ENCODE assay signal across 24 cellular contexts in the genomic region with DNA sequence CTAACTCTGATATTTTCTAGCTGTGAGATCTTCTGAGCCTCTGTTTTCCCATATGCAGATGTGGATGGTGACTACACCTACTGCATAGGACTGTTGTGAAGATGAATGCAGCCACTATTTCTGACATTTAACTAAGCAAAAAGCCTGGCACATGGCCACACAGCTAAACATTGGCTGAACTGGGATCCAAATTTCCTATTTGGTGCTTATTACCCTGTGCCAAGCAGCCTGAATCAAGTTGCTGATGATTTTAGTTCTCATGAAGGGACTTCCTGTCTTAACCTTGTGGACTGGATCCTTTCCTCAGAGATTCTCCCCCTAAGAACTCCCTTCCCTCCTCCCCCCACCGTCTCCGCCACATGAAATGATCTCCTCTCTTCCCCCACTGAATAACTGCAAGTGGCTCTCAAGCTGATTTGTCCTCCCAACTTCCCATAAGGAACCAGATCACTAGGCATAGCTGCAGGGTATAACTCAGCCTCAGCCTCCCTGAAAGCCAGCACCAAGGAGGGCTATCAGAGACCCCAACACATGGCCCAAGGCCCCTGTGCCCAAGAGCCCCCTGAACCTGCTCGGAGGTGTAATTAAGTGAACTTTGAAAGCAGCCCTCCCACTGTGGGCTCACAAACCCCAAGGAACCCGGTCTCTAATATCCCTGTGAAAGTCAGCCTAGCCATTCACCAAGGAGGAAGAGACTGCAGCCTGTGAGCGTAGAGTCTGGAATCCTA.
"Had no signal": no experiment of that assay in that cellular context is flagged by ENCODE, and none has a peak within 500 bp of the region (broad histone marks: within the 10 kb centered on the region; RNA-seq: fewer than 3 reads in every experiment).

No MANE protein-coding gene starts in this region.

- H3K27me3 ChIP-seq: hepatocyte, pancreas, right atrium auricular region, tibial artery had no signal

- H3K4me3 ChIP-seq: hepatocyte, left ventricle myocardium inferior, pancreas, psoas muscle, right atrium auricular region, tibial artery had no signal

- DNase-seq: activated CD4-positive, alpha-beta T cell treated with anti-CD3 and anti-CD28 coated beads for 1 hour; activated CD4-positive, alpha-beta T cell treated with anti-CD3 and anti-CD28 coated beads, Interleukin-2, amount 50 U/mL, for 4 hours; activated effector memory CD4-positive, alpha-beta T cell treated with anti-CD3 and anti-CD28 coated beads, Interleukin-2, amount 50 U/mL, for 16 hours; activated naive CD4-positive, alpha-beta T cell treated with anti-CD3 and anti-CD28 coated beads, Interleukin-2, amount 10 ng/mL, durations not matched to agents 7 days and 5 days; activated T-cell treated with anti-CD3 and anti-CD28 coated beads for 4 hours; amygdala; cortex of kidney; effector CD4-positive, alpha-beta T cell; erythroblast; foreskin melanocyte; immature natural killer cell; kidney glomerular epithelial cell; left ventricle myocardium inferior; pancreas; psoas muscle; stimulated activated CD4-positive, alpha-beta T cell treated with anti-CD3 and anti-CD28 coated beads, Interleukin-4, amount 100 ng/mL, for 24 hours; stimulated activated naive CD4-positive, alpha-beta T cell treated with Interleukin-2 at 50 U/mL for 16 hours; T-helper 9 cell had no signal

- H3K4me1 ChIP-seq: left ventricle myocardium inferior, pancreas, psoas muscle, right atrium auricular region had no signal

- H3K4me3 Mint-ChIP-seq: activated naive CD4-positive, alpha-beta T cell treated with anti-CD3 and anti-CD28 coated beads, Interleukin-2, amount 10 ng/mL, durations not matched to agents 7 days and 5 days; immature natural killer cell; memory B cell; natural killer cell treated with Interleukin-12 subunit alpha and Interleukin-12 subunit beta and Interleukin-15 and Interleukin-18, amount 100 ng/mL, for 72 hours had no signal

- ATAC-seq: natural killer cell treated with Interleukin-12 subunit alpha and Interleukin-12 subunit beta and Interleukin-15 and Interleukin-18, amount 100 ng/mL, for 72 hours; pancreas; psoas muscle had no signal

- H3K4me1 Mint-ChIP-seq: activated naive CD4-positive, alpha-beta T cell treated with anti-CD3 and anti-CD28 coated beads, Interleukin-2, amount 10 ng/mL, durations not matched to agents 7 days and 5 days; immature natural killer cell; memory B cell had no signal

- H3K36me3 Mint-ChIP-seq: activated naive CD4-positive, alpha-beta T cell treated with anti-CD3 and anti-CD28 coated beads, Interleukin-2, amount 10 ng/mL, durations not matched to agents 7 days and 5 days; immature natural killer cell; memory B cell; natural killer cell treated with Interleukin-12 subunit alpha and Interleukin-12 subunit beta and Interleukin-15 and Interleukin-18, amount 100 ng/mL, for 72 hours had no signal

- H3K9me3 Mint-ChIP-seq: activated naive CD4-positive, alpha-beta T cell treated with anti-CD3 and anti-CD28 coated beads, Interleukin-2, amount 10 ng/mL, durations not matched to agents 7 days and 5 days; memory B cell; natural killer cell treated with Interleukin-12 subunit alpha and Interleukin-12 subunit beta and Interleukin-15 and Interleukin-18, amount 100 ng/mL, for 72 hours had no signal

- H3K36me3 ChIP-seq: left ventricle myocardium inferior, neutrophil, pancreas, right atrium auricular region, tibial artery had no signal

- H3K9me3 ChIP-seq: left ventricle myocardium inferior, neutrophil, pancreas, psoas muscle, right atrium auricular region, tibial artery had no signal

- H3K27ac ChIP-seq: hepatocyte, left ventricle myocardium inferior, neutrophil, pancreas, psoas muscle, right atrium auricular region, tibial artery had no signal

- H3K27ac Mint-ChIP-seq: activated naive CD4-positive, alpha-beta T cell treated with anti-CD3 and anti-CD28 coated beads, Interleukin-2, amount 10 ng/mL, durations not matched to agents 7 days and 5 days; immature natural killer cell; memory B cell; natural killer cell treated with Interleukin-12 subunit alpha and Interleukin-12 subunit beta and Interleukin-15 and Interleukin-18, amount 100 ng/mL, for 72 hours had no signal
